In genomic region chr3:144036498-144036897, GRCh38 we compare ENCODE assay signal across 19 cellular contexts.
"Had no signal": no experiment of that assay in that cellular context is flagged by ENCODE, and none has a peak within 500 bp of the region (broad histone marks: within the 10 kb centered on the region; RNA-seq: fewer than 3 reads in every experiment).

No MANE protein-coding gene starts in this region.

- H3K4me3 ChIP-seq: gastrocnemius medialis, heart left ventricle, tibial nerve had no signal

- H3K27me3 ChIP-seq: brain microvascular endothelial cell, gastrocnemius medialis, heart left ventricle, neutrophil, tibial nerve had no signal

- H3K27ac ChIP-seq: brain microvascular endothelial cell, gastrocnemius medialis, heart left ventricle, neutrophil, tibial nerve had no signal

- H3K27me3 Mint-ChIP-seq: stimulated activated memory B cell treated with anti-CD40 and anti-IgM and Interleukin-4, amounts not matched to agents 10 μg/mL and 1 μg/mL and 100 μg/mL, for 72 hours had no signal

- H3K9me3 ChIP-seq: gastrocnemius medialis, heart left ventricle, neutrophil, tibial nerve had no signal

- H3K4me3 Mint-ChIP-seq: activated naive CD8-positive, alpha-beta T cell treated with anti-CD3 and anti-CD28 coated beads, Interleukin-2, amount 10 ng/mL, durations not matched to agents 7 days and 5 days; activated T-helper 1 cell treated with anti-CD3 and anti-CD28 coated beads, Interleukin-12 subunit alpha, Interleukin-12 subunit beta, Interleukin-2, Interleukin-4 antibody, amounts not matched to agents 30 ng/mL and 10 ng/mL and 1 ng/mL, durations not matched to agents 14 hours and 24 hours and 36 hours; naive B cell; stimulated activated memory B cell treated with anti-CD40 and anti-IgM and Interleukin-4, amounts not matched to agents 10 μg/mL and 1 μg/mL and 100 μg/mL, for 72 hours; T-cell had no signal

- ATAC-seq: gastrocnemius medialis; heart left ventricle; left lobe of liver; stimulated activated memory B cell treated with anti-CD40 and anti-IgM and Interleukin-4, amounts not matched to agents 10 μg/mL and 1 μg/mL and 100 μg/mL, for 72 hours; T-cell had no signal

- DNase-seq: activated CD4-positive, alpha-beta T cell treated with anti-CD3 and anti-CD28 coated beads for 4 hours; activated naive CD4-positive, alpha-beta T cell; activated naive CD8-positive, alpha-beta T cell treated with anti-CD3 and anti-CD28 coated beads, Interleukin-2, amount 10 ng/mL, durations not matched to agents 7 days and 5 days; anterior cingulate cortex; brain microvascular endothelial cell; cerebellar nuclear complex; effector memory CD4-positive, alpha-beta T cell; gastrocnemius medialis; heart left ventricle; mammary epithelial cell; naive B cell; retina; T-cell; T1000 had no signal

- H3K9me3 Mint-ChIP-seq: activated naive CD8-positive, alpha-beta T cell treated with anti-CD3 and anti-CD28 coated beads, Interleukin-2, amount 10 ng/mL, durations not matched to agents 7 days and 5 days; activated T-helper 1 cell treated with anti-CD3 and anti-CD28 coated beads, Interleukin-12 subunit alpha, Interleukin-12 subunit beta, Interleukin-2, Interleukin-4 antibody, amounts not matched to agents 30 ng/mL and 10 ng/mL and 1 ng/mL, durations not matched to agents 14 hours and 24 hours and 36 hours; naive B cell; stimulated activated memory B cell treated with anti-CD40 and anti-IgM and Interleukin-4, amounts not matched to agents 10 μg/mL and 1 μg/mL and 100 μg/mL, for 72 hours; T-cell had no signal

- H3K4me1 Mint-ChIP-seq: naive B cell had no signal

- H3K36me3 Mint-ChIP-seq: activated naive CD8-positive, alpha-beta T cell treated with anti-CD3 and anti-CD28 coated beads, Interleukin-2, amount 10 ng/mL, durations not matched to agents 7 days and 5 days; naive B cell; stimulated activated memory B cell treated with anti-CD40 and anti-IgM and Interleukin-4, amounts not matched to agents 10 μg/mL and 1 μg/mL and 100 μg/mL, for 72 hours; T-cell had no signal

- H3K36me3 ChIP-seq: brain microvascular endothelial cell, gastrocnemius medialis, heart left ventricle, neutrophil, tibial nerve had no signal

- H3K27ac Mint-ChIP-seq: activated naive CD8-positive, alpha-beta T cell treated with anti-CD3 and anti-CD28 coated beads, Interleukin-2, amount 10 ng/mL, durations not matched to agents 7 days and 5 days; activated T-helper 1 cell treated with anti-CD3 and anti-CD28 coated beads, Interleukin-12 subunit alpha, Interleukin-12 subunit beta, Interleukin-2, Interleukin-4 antibody, amounts not matched to agents 30 ng/mL and 10 ng/mL and 1 ng/mL, durations not matched to agents 14 hours and 24 hours and 36 hours; stimulated activated memory B cell treated with anti-CD40 and anti-IgM and Interleukin-4, amounts not matched to agents 10 μg/mL and 1 μg/mL and 100 μg/mL, for 72 hours; T-cell had no signal
